ENCODE assay signal across 10 cellular contexts in genomic region chr2:101119431-101119830, GRCh38. TPM values are rescaled to one million over a fixed set of nuclear protein-coding genes. Genes with fewer than 3 reads are reported as not detected.
DNase-seq lines count a peak whose midpoint lies in the region; ATAC-seq and TF ChIP-seq lines count a peak whose summit lies in the region.
"Had no signal": no experiment of that assay in that cellular context is flagged by ENCODE, and none has a peak within 500 bp of the region (broad histone marks: within the 10 kb centered on the region; RNA-seq: fewer than 3 reads in every experiment).

No MANE protein-coding gene starts in this region.

- no peak overlapping the region for H2BK5ac ChIP-seq in trophoblast cell (ENCODE audit: low read depth, low read length, poor library complexity)

- no peak overlapping the region for H3K9ac ChIP-seq in trophoblast cell (ENCODE audit: low read length)

- H2AFZ ChIP-seq in trophoblast cell (ENCODE audit: insufficient read depth, low read length, poor library complexity) = no peak overlapping the region

- intact Hi-C loops in upper lobe of right lung (cut with DNase I) = no loop called here

- H3K23ac ChIP-seq in trophoblast cell (ENCODE audit: low read length) = no peak overlapping the region

- ATAC-seq in left lobe of liver = no peak
- ATAC-seq in upper lobe of right lung = peak; percentile 43
- no peak for ATAC-seq in HG03108 (IDR thresholded peaks at IDR 0.05; ENCODE audit: unreplicated experiment)
- ATAC-seq: activated CD8-positive, alpha-beta T cell treated with anti-CD3 and anti-CD28 coated beads for 36 hours had no signal

- no peak overlapping the region for H2BK12ac ChIP-seq in trophoblast cell (ENCODE audit: low read length)

- no peak overlapping the region for H2AK5ac ChIP-seq in trophoblast cell (ENCODE audit: low read length)

- TF ChIP-seq CTCF in upper lobe of right lung (IDR thresholded peaks at IDR 0.05) = no peak

- H3K27ac ChIP-seq in caudate nucleus (ENCODE audit: low read depth, low read length) (peak overlapping the region; percentile 61), upper lobe of right lung (no peak overlapping the region), trophoblast cell (ENCODE audit: low read depth, low read length) (no peak overlapping the region)

- no peak overlapping the region for H4K12ac ChIP-seq in trophoblast cell (ENCODE audit: low read depth, low read length)

- no peak overlapping the region for H3K18ac ChIP-seq in trophoblast cell (ENCODE audit: low read length)

- H3K4ac ChIP-seq in trophoblast cell (ENCODE audit: low read depth, low read length) = no peak overlapping the region

- H2BK120ac ChIP-seq in trophoblast cell (ENCODE audit: insufficient read depth, low read length, poor library complexity) = no peak overlapping the region

- H3K4me3 ChIP-seq in upper lobe of right lung = no peak overlapping the region
- H3K4me3 ChIP-seq in trophoblast cell (ENCODE audit: low read depth, low read length) = no peak overlapping the region

- DNase-seq in NCI-H2196 (lab: John Stamatoyannopoulos, UW; ENCODE audit: unreplicated experiment) (peak; percentile 12), NCI-H2196 treated with DMSO at 0.1 percent for 48 hours (lab: John Stamatoyannopoulos, UW; ENCODE audit: unreplicated experiment) (no peak), caudate nucleus (lab: John Stamatoyannopoulos, UW) (peak in 34 of 61 donors; percentile 10 to 72 (median 35)), left lobe of liver (ENCODE audit: low spot score) (peak; percentile 61), upper lobe of right lung (no peak), trophoblast cell (no peak), islet precursor cell (no peak)
- DNase-seq: activated CD8-positive, alpha-beta T cell treated with anti-CD3 and anti-CD28 coated beads for 36 hours; NCI-H1694 had no signal

- WGBS in trophoblast cell (ENCODE audit: extremely low coverage, insufficient coverage, insufficient read length) = no CpG with 5 or more reads among the region's 2 CpGs

- no peak overlapping the region for H3K4me2 ChIP-seq in trophoblast cell (ENCODE audit: low read length)

- no peak overlapping the region for H3K14ac ChIP-seq in trophoblast cell (ENCODE audit: low read length)

- no peak overlapping the region for H4K91ac ChIP-seq in trophoblast cell (ENCODE audit: low read depth, low read length)

- H3K36me3 ChIP-seq in upper lobe of right lung = no peaks in the 10 kb centered on the region
- no peaks in the 10 kb centered on the region for H3K36me3 ChIP-seq in trophoblast cell (ENCODE audit: control insufficient read depth in 1 of 2, insufficient read depth in 2 of 2, low read length in 2 of 2)

- H3K79me1 ChIP-seq in trophoblast cell (ENCODE audit: low read length) = peaks cover 4% of the 10 kb centered on the region

- no peaks in the 10 kb centered on the region for H3K9me3 ChIP-seq in upper lobe of right lung
- no peaks in the 10 kb centered on the region for H3K9me3 ChIP-seq in trophoblast cell (ENCODE audit: insufficient read depth, low read depth, low read length)

- H3K79me2 ChIP-seq in trophoblast cell (ENCODE audit: control insufficient read depth, insufficient read depth, low read length, poor library complexity) = peaks cover 2% of the 10 kb centered on the region

- no peak overlapping the region for H4K8ac ChIP-seq in trophoblast cell (ENCODE audit: low read depth, low read length)

- H3K4me1 ChIP-seq in upper lobe of right lung = peaks cover 49% of the 10 kb centered on the region
- H3K4me1 ChIP-seq in trophoblast cell (ENCODE audit: control insufficient read depth in 1 of 2, insufficient read depth in 2 of 2, low read length in 2 of 2) = peaks cover 8 to 16% of the 10 kb centered on the region in 2 experiments

- H3K27me3 ChIP-seq in upper lobe of right lung (no peaks in the 10 kb centered on the region), trophoblast cell (ENCODE audit: insufficient read depth, low read length) (no peaks in the 10 kb centered on the region)

RNA-seq across cellular contexts. Expression of gene TBC1D8, which starts 31.8 kb away (rescaled TPM):
- total RNA-seq in left lobe of liver (23.7 TPM), upper lobe of right lung (19.9 TPM)
- 3.6 and 4.0 TPM in 2 replicates for polyA plus RNA-seq in trophoblast cell (2013)

Comparison
In these comparisons a context has a peak if more than half of its experiments do, and no peak if none do; other contexts are left out.
1. DNase-seq: peak in NCI-H2196 (single experiment), caudate nucleus (34 of 61) and left lobe of liver (single experiment); none in NCI-H2196 treated with DMSO at 0.1 percent for 48 hours (single experiment), upper lobe of right lung (single experiment), trophoblast cell (0 of 2) and islet precursor cell (single experiment).